11 cellular contexts compared by ENCODE assay signal in genomic region chr4:111689214-111689613, GRCh38.
A peak's percentile ranks its signal among the peaks of the same experiment; 100 is the strongest.
DNase-seq lines count a peak whose midpoint lies in the region; ATAC-seq and TF ChIP-seq lines count a peak whose summit lies in the region.
"Had no signal": no experiment of that assay in that cellular context is flagged by ENCODE, and none has a peak within 500 bp of the region (broad histone marks: within the 10 kb centered on the region; RNA-seq: fewer than 3 reads in every experiment).

No MANE protein-coding gene starts in this region.

- H3K27me3 ChIP-seq in stomach (no peaks in the 10 kb centered on the region), vagina (no peaks in the 10 kb centered on the region)

- TF ChIP-seq POLR2A in stomach (IDR thresholded peaks at IDR 0.05) (no peak), vagina (IDR thresholded peaks at IDR 0.05) (no peak)

- DNase-seq in AG20443 (ENCODE audit: low spot score) (peak; percentile 56), LHCN-M2 (ENCODE audit: low read depth) (peak; percentile 10), epithelial cell of esophagus (ENCODE audit: low read depth) (peak; percentile 70), myocyte (ENCODE audit: low read depth) (peak; percentile 13), dermis blood vessel endothelial cell (no peak), stomach (no peak), vagina (ENCODE audit: extremely low spot score in 2 of 2) (no peak)
- DNase-seq: Caco-2, retina, WERI-Rb-1 had no signal

- H3K9me3 ChIP-seq in stomach, result no peaks in the 10 kb centered on the region
- no peaks in the 10 kb centered on the region for H3K9me3 ChIP-seq in vagina
- H3K9me3 ChIP-seq: Caco-2 had no signal

- no peak for ATAC-seq in HG03039 (IDR thresholded peaks at IDR 0.05; ENCODE audit: unreplicated experiment)

- H3K4me1 ChIP-seq in stomach (peaks cover 0 to 17% (median 2%) of the 10 kb centered on the region in 4 donors), vagina (peaks cover 5% of the 10 kb centered on the region)
- H3K4me1 ChIP-seq: Caco-2 had no signal

- no peak overlapping the region for H3K4me3 ChIP-seq in epithelial cell of esophagus (ENCODE audit: low read length)
- H3K4me3 ChIP-seq in stomach, result no peak overlapping the region
- H3K4me3 ChIP-seq in vagina, result no peak overlapping the region

- TF ChIP-seq CTCF in epithelial cell of esophagus (IDR thresholded peaks at IDR 0.05; ENCODE audit: insufficient read depth, low read depth, low read length, missing control alignments) (no peak), stomach (IDR thresholded peaks at IDR 0.05) (no peak), vagina (IDR thresholded peaks at IDR 0.05) (no peak)

- H3K27ac ChIP-seq in stomach (no peak overlapping the region), vagina (no peak overlapping the region)
- H3K27ac ChIP-seq: WERI-Rb-1 had no signal

- no peaks in the 10 kb centered on the region for H3K36me3 ChIP-seq in stomach
- H3K36me3 ChIP-seq in vagina, result no peaks in the 10 kb centered on the region
- H3K36me3 ChIP-seq: WERI-Rb-1 had no signal

- intact Hi-C loops in stomach (cut with DNase I; ENCODE audit: low total_unique reads) (no loop called here), vagina (cut with DNase I) (no loop called here)

- no peak for TF ChIP-seq EP300 in stomach (IDR thresholded peaks at IDR 0.05)

Comparison
In these comparisons a context has a peak if more than half of its experiments do, and no peak if none do; other contexts are left out.
1. DNase-seq: peak in AG20443 (single experiment), LHCN-M2 (single experiment), epithelial cell of esophagus (single experiment) and myocyte (single experiment); none in dermis blood vessel endothelial cell (single experiment), stomach (single experiment) and vagina (0 of 2).